In genomic region chr5:109862301-109862700, GRCh38 we compare ENCODE assay signal across 32 cellular contexts.
"Had no signal": no experiment of that assay in that cellular context is flagged by ENCODE, and none has a peak within 500 bp of the region (broad histone marks: within the 10 kb centered on the region; RNA-seq: fewer than 3 reads in every experiment).

No MANE protein-coding gene starts in this region.

- H3K27ac Mint-ChIP-seq: activated B cell treated with CpG ODN at 0.5 μM for 24 hours; activated CD4-positive, alpha-beta memory T cell treated with anti-CD3 and anti-CD28 coated beads for 36 hours; activated CD4-positive, alpha-beta T cell treated with anti-CD3 and anti-CD28 coated beads, Interleukin-2, amount 10 ng/mL, durations not matched to agents 24 days and 14 days; activated CD8-positive, alpha-beta T cell treated with anti-CD3 and anti-CD28 coated beads for 36 hours; activated naive CD4-positive, alpha-beta T cell treated with anti-CD3 and anti-CD28 coated beads for 36 hours; activated naive CD4-positive, alpha-beta T cell treated with anti-CD3 and anti-CD28 coated beads, Interleukin-2, amount 50 U/mL, for 72 hours; activated naive CD8-positive, alpha-beta T cell treated with anti-CD3 and anti-CD28 coated beads, Interleukin-2, amount 10 ng/mL, durations not matched to agents 7 days and 5 days; activated T-cell treated with anti-CD3 and anti-CD28 coated beads, Interleukin-2, amount 50 U/mL, for 72 hours; activated T-helper 1 cell treated with anti-CD3 and anti-CD28 coated beads, Interleukin-12 subunit alpha, Interleukin-12 subunit beta, Interleukin-2, Interleukin-4 antibody, amounts not matched to agents 30 ng/mL and 10 ng/mL and 1 ng/mL, durations not matched to agents 14 hours and 24 hours and 36 hours; activated T-helper 17 cell treated with anti-CD3 and anti-CD28 coated beads, Interleukin-2, amount 50 U/mL, for 72 hours; T-helper 17 cell had no signal

- H3K27ac ChIP-seq: body of pancreas, brain microvascular endothelial cell, breast epithelium, VCaP had no signal

- H3K27me3 ChIP-seq: adrenal gland, body of pancreas, brain microvascular endothelial cell, breast epithelium had no signal

- H3K4me3 Mint-ChIP-seq: activated B cell treated with CpG ODN at 0.5 μM for 24 hours; activated CD4-positive, alpha-beta memory T cell treated with anti-CD3 and anti-CD28 coated beads for 36 hours; activated CD4-positive, alpha-beta T cell treated with anti-CD3 and anti-CD28 coated beads, Interleukin-2, amount 10 ng/mL, durations not matched to agents 24 days and 14 days; activated CD8-positive, alpha-beta T cell treated with anti-CD3 and anti-CD28 coated beads for 36 hours; activated naive CD4-positive, alpha-beta T cell treated with anti-CD3 and anti-CD28 coated beads for 36 hours; activated naive CD8-positive, alpha-beta T cell treated with anti-CD3 and anti-CD28 coated beads, Interleukin-2, amount 10 ng/mL, durations not matched to agents 7 days and 5 days; activated T-cell treated with anti-CD3 and anti-CD28 coated beads, Interleukin-2, amount 50 U/mL, for 4 hours; activated T-cell treated with anti-CD3 and anti-CD28 coated beads, Interleukin-2, amount 50 U/mL, for 72 hours; activated T-helper 1 cell treated with anti-CD3 and anti-CD28 coated beads, Interleukin-12 subunit alpha, Interleukin-12 subunit beta, Interleukin-2, Interleukin-4 antibody, amounts not matched to agents 30 ng/mL and 10 ng/mL and 1 ng/mL, durations not matched to agents 14 hours and 24 hours and 36 hours; activated T-helper 17 cell treated with anti-CD3 and anti-CD28 coated beads, Interleukin-2, amount 50 U/mL, for 72 hours; T-cell; T-helper 17 cell had no signal

- H3K9me3 Mint-ChIP-seq: activated B cell treated with CpG ODN at 0.5 μM for 24 hours; activated CD4-positive, alpha-beta memory T cell treated with anti-CD3 and anti-CD28 coated beads for 36 hours; activated CD4-positive, alpha-beta T cell treated with anti-CD3 and anti-CD28 coated beads, Interleukin-2, amount 10 ng/mL, durations not matched to agents 24 days and 14 days; activated CD8-positive, alpha-beta T cell treated with anti-CD3 and anti-CD28 coated beads for 36 hours; activated naive CD4-positive, alpha-beta T cell treated with anti-CD3 and anti-CD28 coated beads for 36 hours; activated naive CD4-positive, alpha-beta T cell treated with anti-CD3 and anti-CD28 coated beads, Interleukin-2, amount 50 U/mL, for 72 hours; activated naive CD8-positive, alpha-beta T cell treated with anti-CD3 and anti-CD28 coated beads, Interleukin-2, amount 10 ng/mL, durations not matched to agents 7 days and 5 days; activated T-cell treated with anti-CD3 and anti-CD28 coated beads, Interleukin-2, amount 50 U/mL, for 4 hours; activated T-cell treated with anti-CD3 and anti-CD28 coated beads, Interleukin-2, amount 50 U/mL, for 72 hours; activated T-helper 1 cell treated with anti-CD3 and anti-CD28 coated beads, Interleukin-12 subunit alpha, Interleukin-12 subunit beta, Interleukin-2, Interleukin-4 antibody, amounts not matched to agents 30 ng/mL and 10 ng/mL and 1 ng/mL, durations not matched to agents 14 hours and 24 hours and 36 hours; activated T-helper 17 cell treated with anti-CD3 and anti-CD28 coated beads, Interleukin-2, amount 50 U/mL, for 72 hours; T-cell had no signal

- ATAC-seq: activated CD8-positive, alpha-beta T cell treated with anti-CD3 and anti-CD28 coated beads for 36 hours; activated naive CD4-positive, alpha-beta T cell treated with anti-CD3 and anti-CD28 coated beads, Interleukin-2, amount 50 U/mL, for 72 hours; activated T-cell treated with anti-CD3 and anti-CD28 coated beads, Interleukin-2, amount 50 U/mL, for 4 hours; activated T-cell treated with anti-CD3 and anti-CD28 coated beads, Interleukin-2, amount 50 U/mL, for 72 hours; activated T-helper 17 cell treated with anti-CD3 and anti-CD28 coated beads, Interleukin-2, amount 50 U/mL, for 72 hours; body of pancreas; T-cell; T-helper 17 cell had no signal

- H3K4me1 Mint-ChIP-seq: activated B cell treated with CpG ODN at 0.5 μM for 24 hours had no signal

- H3K4me3 ChIP-seq: adrenal gland, body of pancreas, breast epithelium had no signal

- H3K9me3 ChIP-seq: adrenal gland, body of pancreas, breast epithelium had no signal

- DNase-seq: activated B cell treated with CpG ODN at 0.5 μM for 24 hours; activated CD4-positive, alpha-beta memory T cell treated with anti-CD3 and anti-CD28 coated beads for 36 hours; activated CD4-positive, alpha-beta T cell treated with anti-CD3 and anti-CD28 coated beads for 4 hours; activated CD4-positive, alpha-beta T cell treated with anti-CD3 and anti-CD28 coated beads, Interleukin-2, amount 10 ng/mL, durations not matched to agents 24 days and 14 days; activated CD4-positive, alpha-beta T cell treated with anti-CD3 and anti-CD28 coated beads, Interleukin-2, amount 50 U/mL, for 1 hour; activated CD4-positive, alpha-beta T cell treated with anti-CD3 and anti-CD28 coated beads, Interleukin-2, amount 50 U/mL, for 4 hours; activated CD4-positive, CD25-positive, alpha-beta regulatory T cell treated with anti-CD3 and anti-CD28 coated beads, Interleukin-2, amount 50 U/mL, for 72 hours; activated CD8-positive, alpha-beta memory T cell treated with anti-CD3 and anti-CD28 coated beads, Interleukin-2, amount 50 U/mL, for 4 hours; activated CD8-positive, alpha-beta T cell treated with anti-CD3 and anti-CD28 coated beads for 36 hours; activated effector memory CD4-positive, alpha-beta T cell treated with anti-CD3 and anti-CD28 coated beads, Interleukin-2, amount 50 U/mL, for 16 hours; activated gamma-delta T cell treated with Interleukin-2 at 50 U/mL for 16 hours; activated naive CD4-positive, alpha-beta T cell; activated naive CD4-positive, alpha-beta T cell treated with anti-CD3 and anti-CD28 coated beads for 36 hours; activated naive CD4-positive, alpha-beta T cell treated with anti-CD3 and anti-CD28 coated beads, Interleukin-2, amount 50 U/mL, for 16 hours; activated naive CD8-positive, alpha-beta T cell treated with anti-CD3 and anti-CD28 coated beads, Interleukin-2, amount 10 ng/mL, durations not matched to agents 7 days and 5 days; activated T-cell treated with anti-CD3 and anti-CD28 coated beads for 4 hours; activated T-cell treated with anti-CD3 and anti-CD28 coated beads, Interleukin-2, amount 50 U/mL, for 1 hour; activated T-cell treated with anti-CD3 and anti-CD28 coated beads, Interleukin-2, amount 50 U/mL, for 4 hours; activated T-cell treated with anti-CD3 and anti-CD28 coated beads, Interleukin-2, amount 50 U/mL, for 72 hours; adrenal gland; amniotic stem cell; aorta; body of pancreas; brain microvascular endothelial cell; central memory CD4-positive, alpha-beta T cell; T-cell; T-helper 17 cell had no signal

- H3K36me3 ChIP-seq: breast epithelium had no signal

- H3K27me3 Mint-ChIP-seq: activated B cell treated with CpG ODN at 0.5 μM for 24 hours; activated CD4-positive, alpha-beta memory T cell treated with anti-CD3 and anti-CD28 coated beads for 36 hours; activated CD4-positive, alpha-beta T cell treated with anti-CD3 and anti-CD28 coated beads, Interleukin-2, amount 10 ng/mL, durations not matched to agents 24 days and 14 days; activated CD8-positive, alpha-beta T cell treated with anti-CD3 and anti-CD28 coated beads for 36 hours; activated naive CD8-positive, alpha-beta T cell treated with anti-CD3 and anti-CD28 coated beads, Interleukin-2, amount 10 ng/mL, durations not matched to agents 7 days and 5 days; activated T-helper 17 cell treated with anti-CD3 and anti-CD28 coated beads, Interleukin-2, amount 50 U/mL, for 72 hours; T-cell; T-helper 17 cell had no signal

- H3K4me1 ChIP-seq: breast epithelium had no signal
